ENCODE assay signal across 8 cellular contexts in the genomic region with DNA sequence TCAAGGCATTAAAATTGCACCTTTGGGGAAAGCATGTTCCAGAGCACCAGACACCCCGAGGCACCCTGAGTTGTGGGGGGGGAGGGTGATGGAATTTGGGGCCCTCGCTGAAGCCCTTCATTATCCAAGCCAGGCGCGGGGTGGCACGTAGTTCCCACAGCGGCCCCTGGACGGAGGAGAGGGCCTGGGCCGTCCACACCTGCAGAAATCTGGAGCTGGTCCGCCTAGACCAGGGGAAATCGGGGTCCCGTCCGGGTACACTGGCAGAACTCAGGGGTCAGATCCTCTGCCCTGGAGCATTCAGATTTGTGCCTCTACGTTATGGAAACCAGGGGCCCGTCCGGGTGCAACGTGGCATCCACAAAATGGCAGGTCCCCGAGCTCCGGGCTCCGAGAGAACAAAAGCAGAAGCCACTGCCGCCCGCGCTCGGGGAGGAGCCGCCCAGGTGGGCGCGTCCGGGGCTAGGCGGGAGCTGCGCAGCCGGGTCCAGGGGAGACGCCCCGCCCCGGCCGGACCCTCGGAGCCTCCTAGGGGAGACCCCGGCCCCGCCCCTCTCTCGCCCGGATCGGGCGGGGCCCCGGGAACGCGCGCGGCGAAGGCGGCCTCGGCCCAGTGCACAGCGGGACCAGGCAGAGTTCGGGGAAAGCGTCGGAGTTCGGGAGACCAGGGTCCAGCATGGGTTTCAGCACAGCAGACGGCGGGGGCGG. TPM values are rescaled to one million over a fixed set of nuclear protein-coding genes. Genes with fewer than 3 reads are reported as not detected.
DNase-seq lines count a peak whose midpoint lies in the region; ATAC-seq and TF ChIP-seq lines count a peak whose summit lies in the region.

A gene with protein sequence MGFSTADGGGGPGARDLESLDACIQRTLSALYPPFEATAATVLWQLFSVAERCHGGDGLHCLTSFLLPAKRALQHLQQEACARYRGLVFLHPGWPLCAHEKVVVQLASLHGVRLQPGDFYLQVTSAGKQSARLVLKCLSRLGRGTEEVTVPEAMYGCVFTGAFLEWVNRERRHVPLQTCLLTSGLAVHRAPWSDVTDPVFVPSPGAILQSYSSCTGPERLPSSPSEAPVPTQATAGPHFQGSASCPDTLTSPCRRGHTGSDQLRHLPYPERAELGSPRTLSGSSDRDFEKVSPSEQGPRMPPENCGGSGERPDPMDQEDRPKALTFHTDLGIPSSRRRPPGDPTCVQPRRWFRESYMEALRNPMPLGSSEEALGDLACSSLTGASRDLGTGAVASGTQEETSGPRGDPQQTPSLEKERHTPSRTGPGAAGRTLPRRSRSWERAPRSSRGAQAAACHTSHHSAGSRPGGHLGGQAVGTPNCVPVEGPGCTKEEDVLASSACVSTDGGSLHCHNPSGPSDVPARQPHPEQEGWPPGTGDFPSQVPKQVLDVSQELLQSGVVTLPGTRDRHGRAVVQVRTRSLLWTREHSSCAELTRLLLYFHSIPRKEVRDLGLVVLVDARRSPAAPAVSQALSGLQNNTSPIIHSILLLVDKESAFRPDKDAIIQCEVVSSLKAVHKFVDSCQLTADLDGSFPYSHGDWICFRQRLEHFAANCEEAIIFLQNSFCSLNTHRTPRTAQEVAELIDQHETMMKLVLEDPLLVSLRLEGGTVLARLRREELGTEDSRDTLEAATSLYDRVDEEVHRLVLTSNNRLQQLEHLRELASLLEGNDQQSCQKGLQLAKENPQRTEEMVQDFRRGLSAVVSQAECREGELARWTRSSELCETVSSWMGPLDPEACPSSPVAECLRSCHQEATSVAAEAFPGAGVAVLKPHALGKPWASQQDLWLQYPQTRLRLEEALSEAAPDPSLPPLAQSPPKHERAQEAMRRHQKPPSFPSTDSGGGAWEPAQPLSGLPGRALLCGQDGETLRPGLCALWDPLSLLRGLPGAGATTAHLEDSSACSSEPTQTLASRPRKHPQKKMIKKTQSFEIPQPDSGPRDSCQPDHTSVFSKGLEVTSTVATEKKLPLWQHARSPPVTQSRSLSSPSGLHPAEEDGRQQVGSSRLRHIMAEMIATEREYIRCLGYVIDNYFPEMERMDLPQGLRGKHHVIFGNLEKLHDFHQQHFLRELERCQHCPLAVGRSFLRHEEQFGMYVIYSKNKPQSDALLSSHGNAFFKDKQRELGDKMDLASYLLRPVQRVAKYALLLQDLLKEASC (N-terminal part only) (plus strand): TSS at position 613 of the 708 bp plus-strand sequence. CDS start 64 bp downstream, at position 677.

- H3K79me2 ChIP-seq in SK-N-SH (ENCODE audit: insufficient read depth): no peaks in the 10 kb centered on the region

- ATAC-seq in HG02884 (IDR thresholded peaks at IDR 0.05; ENCODE audit: unreplicated experiment): no peak

- no peak for TF ChIP-seq RAD21 in SK-N-SH (IDR thresholded peaks at IDR 0.05; ENCODE audit: low read length)

- no peaks in the 10 kb centered on the region for H3K9me2 ChIP-seq in SK-N-SH

- no peak within 1 kb of the TSS for H2AFZ ChIP-seq in SK-N-SH (ENCODE audit: low read depth)

- TF ChIP-seq CTCF in A673 (conservative IDR thresholded peaks at IDR 0.05; ENCODE audit: low read depth, low read length): no peak
- TF ChIP-seq CTCF in HFF-Myc (IDR thresholded peaks at IDR 0.05; ENCODE audit: low read depth, low read length, missing control alignments): no peak
- no peak for TF ChIP-seq CTCF in SK-N-SH (IDR thresholded peaks at IDR 0.05)
- no peak for TF ChIP-seq CTCF in tibial artery (IDR thresholded peaks at IDR 0.05)

- no peak within 1 kb of the TSS for H3K4me2 ChIP-seq in SK-N-SH

- intact Hi-C loops in A673 (cut with micrococcal nuclease; ENCODE audit: unreplicated experiment): no loop called here
- intact Hi-C loops in tibial artery (cut with DNase I; ENCODE audit: low total_unique reads): no loop called here

- no peak within 1 kb of the TSS for H3K27ac ChIP-seq in A673 (ENCODE audit: low read depth, low read length, poor library complexity, severe bottlenecking)
- peak within 1 kb of the TSS in 1 of 2 experiments; percentile 22; a peak in 1 of 4 replicates for H3K27ac ChIP-seq in SK-N-SH (ENCODE audit: low read depth in 2 of 2, low read length in 1 of 2)
- H3K27ac ChIP-seq in iPS-20b (ENCODE audit: low read length): peak within 1 kb of the TSS; percentile 31
- H3K27ac ChIP-seq in tibial artery: no peak within 1 kb of the TSS

- POLR2A ChIA-PET in A673 (lab: Charles Lee; ENCODE audit: low non-redundant PET) (no interaction called here), SK-N-SH (lab: Yijun Ruan, JAX) (no interaction called here)

- no peaks in the 10 kb centered on the region for H4K20me1 ChIP-seq in SK-N-SH (ENCODE audit: insufficient read depth)

- H3K4me1 ChIP-seq in A673 (ENCODE audit: insufficient read depth, low read length, poor library complexity, severe bottlenecking): no peaks in the 10 kb centered on the region
- peaks cover 0 to 11% of the 10 kb centered on the region in 2 experiments; a peak in 1 of 4 replicates for H3K4me1 ChIP-seq in SK-N-SH (ENCODE audit: control insufficient read depth in 1 of 2, insufficient read depth in 2 of 2, low read depth in 1 of 2, low read length in 1 of 2)
- peaks cover 19% of the 10 kb centered on the region for H3K4me1 ChIP-seq in iPS-20b (ENCODE audit: insufficient read depth, low read length)
- peaks cover 0 to 16% (median 6%) of the 10 kb centered on the region in 4 donors for H3K4me1 ChIP-seq in tibial artery

- H3K9ac ChIP-seq in SK-N-SH: no peak within 1 kb of the TSS
- H3K9ac ChIP-seq in iPS-20b (ENCODE audit: low read depth, low read length): peak within 1 kb of the TSS; percentile 79; the same call in 1 of the 2 replicates

- BruUV-seq in A673 (replicated peaks; lab: Mats Ljungman, UMichigan): no TSS peak

- H3F3A ChIP-seq in SK-N-SH (replicated peaks; ENCODE audit: insufficient read depth): no peaks in the 10 kb centered on the region

- H3K9me3 ChIP-seq in A673 (ENCODE audit: low read depth, low read length, poor library complexity, severe bottlenecking): no peaks in the 10 kb centered on the region
- no peaks in the 10 kb centered on the region for H3K9me3 ChIP-seq in SK-N-SH
- no peaks in the 10 kb centered on the region for H3K9me3 ChIP-seq in iPS-20b (ENCODE audit: insufficient read depth, low read depth, low read length)
- H3K9me3 ChIP-seq in tibial artery: no peaks in the 10 kb centered on the region

- DNase-seq in A673 (ENCODE audit: low spot score) (peak; percentile 20), HFF-Myc (ENCODE audit: extremely low read depth, low read depth) (no peak), SK-N-SH (peak; percentile 95), tibial artery (no peak), HPDE6-E6E7 (ENCODE audit: extremely low spot score) (no peak), NK-92 (lab: John Stamatoyannopoulos, UW; ENCODE audit: unreplicated experiment) (no peak)

- H3K4me3 ChIP-seq in A673 (ENCODE audit: low read depth, low read length, poor library complexity, severe bottlenecking) (peak within 1 kb of the TSS; percentile 38), HFF-Myc (replicated peaks; ENCODE audit: low read depth, low read length) (peak within 1 kb of the TSS; percentile 36), SK-N-SH (ENCODE audit: low read depth in 2 of 2, low read length in 1 of 2) (peak within 1 kb of the TSS in 1 of 2 experiments; percentile 42; a peak in 3 of 4 replicates), iPS-20b (ENCODE audit: low read length) (peak within 1 kb of the TSS; percentile 69), tibial artery (peak within 1 kb of the TSS; percentile 19 to 42)

- 31% methylated on average over 12 of the region's 57 CpGs for WGBS in SK-N-SH (ENCODE audit: low lambda C conversion rate)

- H3K27me3 ChIP-seq in A673 (replicated peaks; ENCODE audit: insufficient read depth, low read depth, low read length, poor library complexity): peaks cover 87% of the 10 kb centered on the region
- H3K27me3 ChIP-seq in SK-N-SH (ENCODE audit: insufficient read depth): peaks cover 36% of the 10 kb centered on the region; the same call in 1 of the 2 replicates
- peaks cover 9% of the 10 kb centered on the region; the same call in 1 of the 2 replicates for H3K27me3 ChIP-seq in iPS-20b (ENCODE audit: insufficient read depth, low read length)
- peaks cover 0 to 55% of the 10 kb centered on the region in 2 donors for H3K27me3 ChIP-seq in tibial artery

- H3K36me3 ChIP-seq in A673 (ENCODE audit: insufficient read depth, low read length, poor library complexity, severe bottlenecking) (no peaks in the 10 kb centered on the region), SK-N-SH (replicated peaks in 1 of 2; ENCODE audit: control insufficient read depth in 1 of 2, insufficient read depth in 2 of 2, low read length in 1 of 2) (no peaks in the 10 kb centered on the region), iPS-20b (ENCODE audit: insufficient read depth, low read depth, low read length) (peaks cover 28% of the 10 kb centered on the region), tibial artery (no peaks in the 10 kb centered on the region)

- no peak for TF ChIP-seq EP300 in SK-N-SH (IDR thresholded peaks at IDR 0.05; ENCODE audit: borderline replicate concordance in 1 of 2, low read depth in 1 of 2, low read length in 1 of 2)

- CTCF ChIA-PET in A673 (lab: Charles Lee) (interaction anchor here (0.5 kb wide), 1 partner anchor 383 kb away, joined by 3 read pairs; no protein-coding TSS in a partner anchor), SK-N-SH (lab: Yijun Ruan, JAX) (interaction anchor here (1.5 kb wide), 1 partner anchor 9 kb away, joined by 3 read pairs; no protein-coding TSS in a partner anchor)

TF ChIP-seq in SK-N-SH, 30 proteins besides CTCF, POLR2A, EP300 and RAD21:
- no peak for TF ChIP-seq JUND (IDR thresholded peaks at IDR 0.05)
- TF ChIP-seq RFX5 (IDR thresholded peaks at IDR 0.05; ENCODE audit: low read length): no peak
- TF ChIP-seq RCOR1 (IDR thresholded peaks at IDR 0.05; ENCODE audit: low read length): no peak
- TF ChIP-seq SMC3 (IDR thresholded peaks at IDR 0.05; ENCODE audit: low read depth, low read length): no peak
- TF ChIP-seq FOXJ3 (CRISPR knock-in tag; IDR thresholded peaks at IDR 0.05): no peak
- peak; percentile 54 for TF ChIP-seq NRF1 (IDR thresholded peaks at IDR 0.05; ENCODE audit: low read depth, low read length)
- peak; percentile 13; the same call in 1 of the 2 replicates for TF ChIP-seq MXI1 (IDR thresholded peaks at IDR 0.05; ENCODE audit: low read depth, low read length)

RNA-seq across cellular contexts. Expression of the gene that starts here (rescaled TPM):
- 0.28 and 0.33 TPM in 2 replicates for total RNA-seq in A673 (2021)
- polyA plus RNA-seq in SK-N-SH (2012; rRNA removed): 0.18 and 0.21 TPM in 2 replicates
- 0.12 and 0.18 TPM in 2 replicates for polyA plus RNA-seq in SK-N-SH (2012; cell fraction: cytosol; rRNA removed)
- 0.25 and 0.86 TPM in 2 replicates for polyA plus RNA-seq in SK-N-SH (2012; cell fraction: nucleus; rRNA removed)

Comparison
In these comparisons a context has a peak if more than half of its experiments do, and no peak if none do; other contexts are left out.
1. Peak in DNase-seq and H3K4me3 ChIP-seq in A673; RNA of the gene not detected or under 1 TPM.
2. Peak in DNase-seq in SK-N-SH; RNA of the gene not detected or under 1 TPM.